Comparison of ENCODE assay signal across 8 cellular contexts in genomic region chr3:47420511-47421484, GRCh38. TPM values are rescaled to one million over a fixed set of nuclear protein-coding genes. Genes with fewer than 3 reads are reported as not detected.
DNase-seq lines count a peak whose midpoint lies in the region; ATAC-seq and TF ChIP-seq lines count a peak whose summit lies in the region.

No MANE protein-coding gene starts in this region.

- peak overlapping the region; percentile 93 for H4K5ac ChIP-seq in IMR-90 (ENCODE audit: low read depth, low read length)

- H3K27me3 ChIP-seq in IMR-90 (ENCODE audit: control insufficient read depth, insufficient read depth, low read length) (no peaks in the 10 kb centered on the region), neural progenitor cell (no peaks in the 10 kb centered on the region), stomach (no peaks in the 10 kb centered on the region)

- no peak overlapping the region for H3K18ac ChIP-seq in IMR-90 (ENCODE audit: low read depth, low read length)

- H2BK5ac ChIP-seq in IMR-90 (ENCODE audit: low read depth, low read length, poor library complexity, severe bottlenecking) = peak overlapping the region; percentile 36

- intact Hi-C loops in IMR-90 (cut with micrococcal nuclease) = loop anchor here (1.0 kb wide), 4 partner anchors 22 to 369 kb away; partner anchors contain the start of genes ELP6 and SCAP
- intact Hi-C loops in activated T-helper 2 cell treated with anti-CD3 and anti-CD28 coated beads, Interferon-gamma antibody, Interleukin-2, Interleukin-4, amounts not matched to agents 10 μg/mL and 5 μg/mL and 100 μg/mL, durations not matched to agents 14 hours and 24 hours and 36 hours (cut with micrococcal nuclease) = loop anchor here (1.0 to 5.0 kb wide), 3 partner anchors 55 to 367 kb away; partner anchors contain the start of genes ELP6 and SCAP
- intact Hi-C loops in stomach (cut with DNase I; ENCODE audit: low total_unique reads) = loop anchor here (5.0 kb wide), 1 partner anchor 57 kb away; the partner anchor contains the start of gene SCAP

- peak overlapping the region; percentile 65 for H3K4me3 Mint-ChIP-seq in activated T-helper 2 cell treated with anti-CD3 and anti-CD28 coated beads, Interferon-gamma antibody, Interleukin-2, Interleukin-4, amounts not matched to agents 10 μg/mL and 5 μg/mL and 100 μg/mL, durations not matched to agents 14 hours and 24 hours and 36 hours (ENCODE audit: low read depth)
- H3K4me3 Mint-ChIP-seq in neural progenitor cell = no peak overlapping the region

- no peak overlapping the region for H3K23ac ChIP-seq in IMR-90 (ENCODE audit: low read depth, low read length)

- no peak overlapping the region for H2BK15ac ChIP-seq in IMR-90 (ENCODE audit: low read depth, low read length)

- 87% methylated on average over 3 of the region's 29 CpGs; no CpG with 5 or more reads in 1 of the 2 experiments for WGBS in IMR-90 (ENCODE audit: extremely low coverage in 2 of 2, insufficient read length in 1 of 2), 2 experiments
- WGBS in stomach, 5 donors = 63 to 69% (median 68%) methylated on average over 18 to 29 of the region's 29 CpGs

- H3K27me3 Mint-ChIP-seq in activated T-helper 2 cell treated with anti-CD3 and anti-CD28 coated beads, Interferon-gamma antibody, Interleukin-2, Interleukin-4, amounts not matched to agents 10 μg/mL and 5 μg/mL and 100 μg/mL, durations not matched to agents 14 hours and 24 hours and 36 hours (ENCODE audit: low read depth) = no peaks in the 10 kb centered on the region
- peaks cover 8% of the 10 kb centered on the region for H3K27me3 Mint-ChIP-seq in neural progenitor cell (ENCODE audit: insufficient read depth, low read depth)

- peaks cover 8% of the 10 kb centered on the region for H3F3A ChIP-seq in neural progenitor cell (ENCODE audit: low read depth)

- 0 out of 2 replicates have a peak overlapping the region, but pooled peaks have one; percentile 4 for H2BK120ac ChIP-seq in IMR-90 (ENCODE audit: low read depth, low read length)

- H3K4ac ChIP-seq in IMR-90 (ENCODE audit: low read depth, low read length) = peak overlapping the region; percentile 77

- TF ChIP-seq CTCF in IMR-90 (conservative IDR thresholded peaks at IDR 0.05; ENCODE audit: low read depth, low read length) (peak; percentile 96), fibroblast of villous mesenchyme (IDR thresholded peaks at IDR 0.05; ENCODE audit: insufficient read depth, low read depth, low read length) (peak; percentile 96), neural progenitor cell (IDR thresholded peaks at IDR 0.05) (peak; percentile 95), stomach (IDR thresholded peaks at IDR 0.05) (peak in 5 of 7 experiments; percentile 87 to 95 (median 93))

- no peak for TF ChIP-seq POLR2A in IMR-90 (IDR thresholded peaks at IDR 0.05; ENCODE audit: low read depth, low read length)
- no peak for TF ChIP-seq POLR2A in stomach (IDR thresholded peaks at IDR 0.05)

- no peak overlapping the region for H3K4me3 ChIP-seq in IMR-90 (ENCODE audit: insufficient read depth, low read depth, low read length)
- H3K4me3 ChIP-seq in fibroblast of villous mesenchyme (ENCODE audit: low read depth, low read length) = no peak overlapping the region
- H3K4me3 ChIP-seq in neural progenitor cell = no peak overlapping the region
- no peak overlapping the region for H3K4me3 ChIP-seq in stomach

- ATAC-seq in GM21360 (IDR thresholded peaks at IDR 0.05; ENCODE audit: unreplicated experiment) (peak; percentile 62), IMR-90 (ENCODE audit: low read depth) (peak; percentile 92)

- H2AK9ac ChIP-seq in IMR-90 (replicated peaks; ENCODE audit: low read depth, low read length, poor library complexity) = peak overlapping the region; percentile 86

- no peak for TF ChIP-seq EP300 in stomach (IDR thresholded peaks at IDR 0.05)

- H4K20me1 ChIP-seq in IMR-90 (ENCODE audit: insufficient read depth, low read length) = peaks cover 10% of the 10 kb centered on the region; the same call in 1 of the 2 replicates
- peaks cover 5% of the 10 kb centered on the region for H4K20me1 ChIP-seq in neural progenitor cell (ENCODE audit: low read depth)

- peak overlapping the region; percentile 88 to 95 for H4K8ac ChIP-seq in IMR-90 (ENCODE audit: low read depth in 2 of 2, low read length in 2 of 2)

- H3K79me2 ChIP-seq in neural progenitor cell (ENCODE audit: low read depth) = no peaks in the 10 kb centered on the region

- H3K4me1 ChIP-seq in IMR-90 (ENCODE audit: control insufficient read depth, insufficient read depth, low read length) (peaks cover 10% of the 10 kb centered on the region; the same call in 1 of the 2 replicates), neural progenitor cell (peaks cover 4% of the 10 kb centered on the region), stomach (peaks cover 12 to 42% (median 31%) of the 10 kb centered on the region in 4 donors)

- H3K9me3 Mint-ChIP-seq in activated T-helper 2 cell treated with anti-CD3 and anti-CD28 coated beads, Interferon-gamma antibody, Interleukin-2, Interleukin-4, amounts not matched to agents 10 μg/mL and 5 μg/mL and 100 μg/mL, durations not matched to agents 14 hours and 24 hours and 36 hours = no peaks in the 10 kb centered on the region
- no peaks in the 10 kb centered on the region for H3K9me3 Mint-ChIP-seq in neural progenitor cell

- H2AK5ac ChIP-seq in IMR-90 (ENCODE audit: low read depth, low read length) = peak overlapping the region; percentile 82

- H3K4me2 ChIP-seq in IMR-90 (ENCODE audit: low read depth, low read length) (no peak overlapping the region), neural progenitor cell (no peak overlapping the region)

- peaks cover 12% of the 10 kb centered on the region for H3K4me1 Mint-ChIP-seq in activated T-helper 2 cell treated with anti-CD3 and anti-CD28 coated beads, Interferon-gamma antibody, Interleukin-2, Interleukin-4, amounts not matched to agents 10 μg/mL and 5 μg/mL and 100 μg/mL, durations not matched to agents 14 hours and 24 hours and 36 hours (ENCODE audit: low read depth)
- H3K4me1 Mint-ChIP-seq in neural progenitor cell = peaks cover 16% of the 10 kb centered on the region

- peaks cover 0 to 22% of the 10 kb centered on the region in 2 experiments; a peak in 1 of 4 replicates for H3K79me1 ChIP-seq in IMR-90 (ENCODE audit: low read depth in 1 of 2, low read length in 2 of 2)

- H3K14ac ChIP-seq in IMR-90 (replicated peaks; ENCODE audit: low read depth, low read length) = peak overlapping the region; percentile 63; the same call in 1 of the 2 replicates

- peak overlapping the region; percentile 99 for H3K27ac Mint-ChIP-seq in activated T-helper 2 cell treated with anti-CD3 and anti-CD28 coated beads, Interferon-gamma antibody, Interleukin-2, Interleukin-4, amounts not matched to agents 10 μg/mL and 5 μg/mL and 100 μg/mL, durations not matched to agents 14 hours and 24 hours and 36 hours
- H3K27ac Mint-ChIP-seq in neural progenitor cell = peak overlapping the region; percentile 99

- CTCF ChIA-PET in IMR-90 (lab: Yijun Ruan, JAX) = interaction anchor here (0.8 to 1.3 kb wide), 4 partner anchors 14 to 55 kb away, joined by 3 read pairs; partner anchors contain the start of gene SCAP

- peak overlapping the region; percentile 81 for H2AFZ ChIP-seq in IMR-90 (replicated peaks; ENCODE audit: low read length, poor library complexity)
- peak overlapping the region; percentile 84 for H2AFZ ChIP-seq in neural progenitor cell (replicated peaks)

- in situ Hi-C loops in IMR-90 (cut with MboI; ENCODE audit: low sequenced_read_pairs) = loop anchor here (5.0 kb wide), 2 partner anchors 57 to 367 kb away; partner anchors contain the start of gene SCAP

- peak overlapping the region; percentile 46 for H3K9ac ChIP-seq in IMR-90 (ENCODE audit: low read depth, low read length)
- H3K9ac ChIP-seq in neural progenitor cell = no peak overlapping the region

- H3K27ac ChIP-seq in IMR-90 (ENCODE audit: insufficient read depth, low read length) (peak overlapping the region; percentile 79), neural progenitor cell (peak overlapping the region; percentile 32), stomach (peak overlapping the region; percentile 60 to 78 (median 74))

- H4K91ac ChIP-seq in IMR-90 (ENCODE audit: insufficient read depth, low read depth, low read length) = peak overlapping the region; percentile 64; the same call in 1 of the 2 replicates

- BruUV-seq in IMR-90 (replicated peaks; lab: Mats Ljungman, UMichigan) = no TSS peak

- DNase-seq in COLO668 (lab: John Stamatoyannopoulos, UW; ENCODE audit: unreplicated experiment) = peak; percentile 69
- peak; percentile 83 for DNase-seq in IMR-90
- DNase-seq in RPMI7951 (ENCODE audit: low read depth) = peak; percentile 83
- peak; percentile 83 for DNase-seq in activated T-helper 2 cell treated with anti-CD3 and anti-CD28 coated beads, Interferon-gamma antibody, Interleukin-2, Interleukin-4, amounts not matched to agents 10 μg/mL and 5 μg/mL and 100 μg/mL, durations not matched to agents 14 hours and 24 hours and 36 hours (ENCODE audit: low spot score)
- DNase-seq in fibroblast of villous mesenchyme (ENCODE audit: low read depth) = peak; percentile 87
- peak; percentile 88 for DNase-seq in neural progenitor cell (ENCODE audit: low spot score)
- peak; percentile 91 for DNase-seq in stomach

- POLR2A ChIA-PET in IMR-90 (lab: Charles Lee; ENCODE audit: unreplicated experiment) = no interaction called here

- dilution Hi-C loops in IMR-90 (cut with HindIII; ENCODE audit: low sequenced_read_pairs, unreplicated experiment) = no loop called here

- H3K36me3 Mint-ChIP-seq in activated T-helper 2 cell treated with anti-CD3 and anti-CD28 coated beads, Interferon-gamma antibody, Interleukin-2, Interleukin-4, amounts not matched to agents 10 μg/mL and 5 μg/mL and 100 μg/mL, durations not matched to agents 14 hours and 24 hours and 36 hours (ENCODE audit: low read depth) = peaks cover 41% of the 10 kb centered on the region
- peaks cover 17% of the 10 kb centered on the region for H3K36me3 Mint-ChIP-seq in neural progenitor cell

- H2BK20ac ChIP-seq in IMR-90 (ENCODE audit: low read depth, low read length) = no peak overlapping the region

- H3K9me3 ChIP-seq in IMR-90 (ENCODE audit: control insufficient read depth, insufficient read depth, low read length) = no peaks in the 10 kb centered on the region
- no peaks in the 10 kb centered on the region for H3K9me3 ChIP-seq in neural progenitor cell (ENCODE audit: low read depth)
- no peaks in the 10 kb centered on the region for H3K9me3 ChIP-seq in stomach

- H3K56ac ChIP-seq in IMR-90 (ENCODE audit: extremely low read depth, insufficient read depth, low read length) = no peak overlapping the region

- peaks cover 17% of the 10 kb centered on the region for H3K9me1 ChIP-seq in IMR-90 (ENCODE audit: insufficient read depth, low read length)

- TF ChIP-seq RAD21 in IMR-90 (IDR thresholded peaks at IDR 0.05; ENCODE audit: low read length) = peak; percentile 79

- H3K36me3 ChIP-seq in IMR-90 (ENCODE audit: control insufficient read depth, insufficient read depth, low read length) = peaks cover 36% of the 10 kb centered on the region
- no peaks in the 10 kb centered on the region for H3K36me3 ChIP-seq in neural progenitor cell
- peaks cover 43 to 86% (median 83%) of the 10 kb centered on the region in 4 donors for H3K36me3 ChIP-seq in stomach

RNA-seq across cellular contexts. Expression of gene PTPN23, which starts 40.0 kb away (rescaled TPM):
- 4.4 and 4.5 TPM in 2 replicates for total RNA-seq in IMR-90 (2012; rRNA removed)
- polyA plus RNA-seq in IMR-90 (2012; rRNA removed) = 13.9 and 15.1 TPM in 2 replicates
- 7.3 and 8.9 TPM in 2 replicates for polyA plus RNA-seq in IMR-90 (2012; cell fraction: cytosol; rRNA removed)
- 33.7 and 64.5 TPM in 2 replicates for polyA plus RNA-seq in IMR-90 (2012; cell fraction: nucleus; rRNA removed; ENCODE audit: low replicate concordance)
- 5.9 and 10.2 TPM in 2 replicates for total RNA-seq in RPMI7951 (2014; rRNA removed; shearing (Covaris generic))
- 35.7 and 38.3 TPM in 2 replicates for total RNA-seq in activated T-helper 2 cell treated with anti-CD3 and anti-CD28 coated beads, Interferon-gamma antibody, Interleukin-2, Interleukin-4, amounts not matched to agents 10 μg/mL and 5 μg/mL and 100 μg/mL, durations not matched to agents 14 hours and 24 hours and 36 hours
- 20.7 and 25.4 TPM in 2 replicates for total RNA-seq in fibroblast of villous mesenchyme
- 3.4 and 8.6 TPM in 2 replicates for total RNA-seq in neural progenitor cell (ENCODE audit: low replicate concordance)
- total RNA-seq in stomach = 100 to 1,000 TPM in 2 of 5 donors, 10 to 100 TPM in 3; 26.3 to 120 (median 53.4) TPM
- polyA plus RNA-seq in stomach = 10 to 100 TPM in 1 of 3 donors, 1 to 10 TPM in 2; 8.6 to 24.0 (median 9.1) TPM

RNA-seq across cellular contexts. Expression of gene SCAP, which starts 54.9 kb away (rescaled TPM):
- total RNA-seq in IMR-90 (2012; rRNA removed) = 30.8 and 34.6 TPM in 2 replicates
- 25.3 and 27.8 TPM in 2 replicates for polyA plus RNA-seq in IMR-90 (2012; rRNA removed)
- polyA plus RNA-seq in IMR-90 (2012; cell fraction: cytosol; rRNA removed) = 18.6 and 28.9 TPM in 2 replicates
- 44.0 and 90.8 TPM in 2 replicates for polyA plus RNA-seq in IMR-90 (2012; cell fraction: nucleus; rRNA removed; ENCODE audit: low replicate concordance)
- 37.4 and 44.1 TPM in 2 replicates for total RNA-seq in RPMI7951 (2014; rRNA removed; shearing (Covaris generic))
- 79.6 and 83.9 TPM in 2 replicates for total RNA-seq in activated T-helper 2 cell treated with anti-CD3 and anti-CD28 coated beads, Interferon-gamma antibody, Interleukin-2, Interleukin-4, amounts not matched to agents 10 μg/mL and 5 μg/mL and 100 μg/mL, durations not matched to agents 14 hours and 24 hours and 36 hours
- 50.3 and 66.5 TPM in 2 replicates for total RNA-seq in fibroblast of villous mesenchyme
- 33.0 and 96.9 TPM in 2 replicates for total RNA-seq in neural progenitor cell (ENCODE audit: low replicate concordance)
- total RNA-seq in stomach = 100 to 1,000 TPM in 1 of 5 donors, 10 to 100 TPM in 4; 44.9 to 223 (median 56.2) TPM
- polyA plus RNA-seq in stomach = 10 to 100 TPM; 15.6 to 30.3 (median 24.0) TPM
